In genomic region chr11:64233913-64234839, GRCh38 we compare ENCODE assay signal across 7 cellular contexts. TPM values are rescaled to one million over a fixed set of nuclear protein-coding genes. Genes with fewer than 3 reads are reported as not detected.
DNase-seq lines count a peak whose midpoint lies in the region; ATAC-seq and TF ChIP-seq lines count a peak whose summit lies in the region.

A gene with protein sequence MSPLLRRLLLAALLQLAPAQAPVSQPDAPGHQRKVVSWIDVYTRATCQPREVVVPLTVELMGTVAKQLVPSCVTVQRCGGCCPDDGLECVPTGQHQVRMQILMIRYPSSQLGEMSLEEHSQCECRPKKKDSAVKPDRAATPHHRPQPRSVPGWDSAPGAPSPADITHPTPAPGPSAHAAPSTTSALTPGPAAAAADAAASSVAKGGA (plus strand): TSS chr11:64234584. CDS start chr11:64234834, 250 bp downstream.

- peak within 1 kb of the TSS; percentile 81 for H3K4me2 ChIP-seq in SU-DHL-6 (ENCODE audit: low read depth, low read length, poor library complexity, severe bottlenecking)

- no peaks in the 10 kb centered on the region for H3K27me3 Mint-ChIP-seq in progenitor cell of endocrine pancreas

- peak within 1 kb of the TSS; percentile 62 for H3K27ac ChIP-seq in SU-DHL-6 (ENCODE audit: low read depth, low read length)
- H3K27ac ChIP-seq in adipose tissue (ENCODE audit: low read depth, low read length) = no peak within 1 kb of the TSS

- no peaks in the 10 kb centered on the region for H3K9me2 ChIP-seq in SU-DHL-6 (replicated peaks; ENCODE audit: insufficient read depth, low read length)

- H3K9me3 Mint-ChIP-seq in progenitor cell of endocrine pancreas (ENCODE audit: low read depth) = no peaks in the 10 kb centered on the region

- peaks cover 7% of the 10 kb centered on the region; the same call in 1 of the 2 replicates for H3K79me2 ChIP-seq in SU-DHL-6 (ENCODE audit: insufficient read depth, low read length)

- H3K9me3 ChIP-seq in SU-DHL-6 (ENCODE audit: insufficient read depth, low read length) = no peaks in the 10 kb centered on the region

- peak within 1 kb of the TSS; percentile 72 for H3K4me3 ChIP-seq in SU-DHL-6 (ENCODE audit: insufficient read depth, low read length, poor library complexity, severe bottlenecking)

- peaks cover 34% of the 10 kb centered on the region for H3F3A ChIP-seq in SU-DHL-6 (ENCODE audit: insufficient read depth)

- H4K20me1 ChIP-seq in SU-DHL-6 (ENCODE audit: low read depth, low read length) = no peaks in the 10 kb centered on the region

- intact Hi-C loops in left cardiac atrium (cut with DNase I) = no loop called here

- ATAC-seq in HG03439 (IDR thresholded peaks at IDR 0.05; ENCODE audit: unreplicated experiment) (peak; percentile 29), left cardiac atrium (peak; percentile 67 to 76), HG03139 (IDR thresholded peaks at IDR 0.05; ENCODE audit: unreplicated experiment) (no peak)

- no peaks in the 10 kb centered on the region for H3K36me3 ChIP-seq in SU-DHL-6 (ENCODE audit: low read length)

- peak within 1 kb of the TSS; percentile 73 for H3K9ac ChIP-seq in SU-DHL-6 (ENCODE audit: low read length)

- no peak within 1 kb of the TSS for H2AFZ ChIP-seq in SU-DHL-6 (ENCODE audit: low read depth, low read length, severe bottlenecking)

- peak within 1 kb of the TSS; percentile 80 for H3K27ac Mint-ChIP-seq in progenitor cell of endocrine pancreas

- TF ChIP-seq CTCF in GM13976 (IDR thresholded peaks at IDR 0.05; ENCODE audit: borderline replicate concordance, control extremely low read depth, extremely low read depth, insufficient read depth, missing control alignments) (no peak), SU-DHL-6 (IDR thresholded peaks at IDR 0.05; ENCODE audit: insufficient read depth, low read length, poor library complexity, severe bottlenecking) (no peak), progenitor cell of endocrine pancreas (IDR thresholded peaks at IDR 0.05; ENCODE audit: unreplicated experiment) (no peak)

- peak within 1 kb of the TSS; percentile 84 for H3K4me3 Mint-ChIP-seq in progenitor cell of endocrine pancreas (ENCODE audit: low read depth)

- no peaks in the 10 kb centered on the region for H3K27me3 ChIP-seq in SU-DHL-6 (ENCODE audit: low read length)

- in situ Hi-C loops in GM13976 (cut with MboI; ENCODE audit: low sequenced_read_pairs, unreplicated experiment) = no loop called here

- whole genome bisulfite sequencing in adipose tissue, 3 donors = 1 to 3% (median 3%) methylated on average over 38 to 92 of the region's 107 CpGs

- peak; percentile 89 for DNase-seq in GM13976 (ENCODE audit: low spot score)
- DNase-seq in left cardiac atrium = peak; percentile 84
- DNase-seq in progenitor cell of endocrine pancreas (ENCODE audit: low spot score, unreplicated experiment) = peak; percentile 49

- H3K4me1 Mint-ChIP-seq in progenitor cell of endocrine pancreas (ENCODE audit: low read depth) = peaks cover 25% of the 10 kb centered on the region

- peaks cover 4% of the 10 kb centered on the region for H3K36me3 Mint-ChIP-seq in progenitor cell of endocrine pancreas (ENCODE audit: insufficient read depth)

RNA-seq across cellular contexts. Expression of the gene that starts here (rescaled TPM):
- 100 to 1,000 TPM in 2 of 3 donors, 10 to 100 TPM in 1; 53.2 to 327 (median 249) TPM for polyA plus RNA-seq in adipose tissue
- total RNA-seq in left cardiac atrium = 100 to 1,000 TPM; 276 to 310 TPM
- total RNA-seq in progenitor cell of endocrine pancreas = 66.1 and 68.2 TPM in 2 replicates
